20 cellular contexts compared by ENCODE assay signal in genomic region chr21:45162115-45162514, GRCh38.
"Had no signal": no experiment of that assay in that cellular context is flagged by ENCODE, and none has a peak within 500 bp of the region (broad histone marks: within the 10 kb centered on the region; RNA-seq: fewer than 3 reads in every experiment).

No MANE protein-coding gene starts in this region.

- H3K36me3 ChIP-seq: adrenal gland, esophagus squamous epithelium, gastrocnemius medialis, prostate gland, thyroid gland had no signal

- H3K27ac ChIP-seq: adrenal gland, ascending aorta, brain microvascular endothelial cell, dorsolateral prefrontal cortex, esophagus squamous epithelium, prostate gland, thyroid gland had no signal

- H3K9me3 ChIP-seq: adrenal gland, ascending aorta, esophagus squamous epithelium, gastrocnemius medialis, prostate gland, SK-N-SH, thyroid gland had no signal

- DNase-seq: activated CD4-positive, alpha-beta T cell treated with anti-CD3 and anti-CD28 coated beads, Interleukin-2, amount 50 U/mL, for 48 hours; activated CD4-positive, CD25-positive, alpha-beta regulatory T cell treated with anti-CD3 and anti-CD28 coated beads, Interleukin-2, amount 50 U/mL, for 72 hours; activated naive CD4-positive, alpha-beta T cell; activated T-cell treated with anti-CD3 and anti-CD28 coated beads, Interleukin-2, amount 50 U/mL, for 4 hours; adrenal gland; brain microvascular endothelial cell; central memory CD4-positive, alpha-beta T cell; effector memory CD8-positive, alpha-beta T cell; esophagus squamous epithelium; gastrocnemius medialis; left ventricle myocardium superior; SK-N-SH; stimulated activated CD4-positive, alpha-beta T cell treated with anti-CD3 and anti-CD28 coated beads, Interleukin-12 subunit alpha, Interleukin-12 subunit beta, amount 100 ng/mL, for 4 hours; stimulated activated CD4-positive, alpha-beta T cell treated with anti-CD3 and anti-CD28 coated beads, Interleukin-4, amount 100 ng/mL, for 4 hours; stimulated activated naive CD8-positive, alpha-beta T cell treated with anti-CD3 and anti-CD28 coated beads, Interleukin-15, Interleukin-2, amounts not matched to agents 100 U/mL and 50 U/mL, for 24 hours; T-cell; thyroid gland had no signal

- H3K27me3 ChIP-seq: adrenal gland, ascending aorta, brain microvascular endothelial cell, dorsolateral prefrontal cortex, esophagus squamous epithelium, gastrocnemius medialis, thyroid gland had no signal

- ATAC-seq: activated T-cell treated with anti-CD3 and anti-CD28 coated beads, Interleukin-2, amount 50 U/mL, for 4 hours; effector memory CD8-positive, alpha-beta T cell; gastrocnemius medialis; left ventricle myocardium superior; stimulated activated naive CD8-positive, alpha-beta T cell treated with anti-CD3 and anti-CD28 coated beads, Interleukin-15, Interleukin-2, amounts not matched to agents 100 U/mL and 50 U/mL, for 24 hours; T-cell had no signal

- H3K4me3 ChIP-seq: adrenal gland, ascending aorta, dorsolateral prefrontal cortex, esophagus squamous epithelium, gastrocnemius medialis, prostate gland, thyroid gland had no signal
